ENCODE assay signal across 16 cellular contexts in the genomic region with DNA sequence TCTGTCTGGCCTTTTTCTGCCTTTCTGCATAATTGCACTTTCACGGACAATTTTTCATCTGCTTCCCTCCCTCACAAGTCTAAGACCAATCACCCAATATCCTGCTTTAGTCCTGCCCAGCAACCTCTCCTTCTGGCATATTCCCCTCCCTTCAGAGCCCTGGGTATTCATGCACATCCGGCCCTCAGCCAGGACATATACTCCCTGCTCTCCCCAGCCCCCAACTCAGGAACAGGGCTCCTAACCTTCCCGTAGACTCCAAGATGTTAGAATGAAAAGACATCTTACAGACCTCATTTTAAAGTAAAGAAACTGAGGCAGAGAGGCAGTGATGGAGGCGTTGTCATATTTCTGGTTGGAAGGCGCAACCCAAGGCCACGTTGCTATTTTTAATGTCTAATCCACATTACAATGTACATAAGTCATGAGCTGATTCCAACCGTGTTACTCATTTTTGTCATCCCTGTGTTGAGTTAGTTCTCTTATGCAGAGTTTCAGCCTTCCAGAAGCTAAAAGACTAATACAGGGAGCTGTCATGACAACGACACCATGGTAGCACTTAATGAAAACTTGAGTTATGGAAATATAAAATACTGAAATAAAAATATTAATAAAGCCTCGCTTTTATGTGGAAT.
A peak's percentile ranks its signal among the peaks of the same experiment; 100 is the strongest.
DNase-seq lines count a peak whose midpoint lies in the region; ATAC-seq, FAIRE-seq and TF ChIP-seq lines count a peak whose summit lies in the region.
"Had no signal": no experiment of that assay in that cellular context is flagged by ENCODE, and none has a peak within 500 bp of the region (broad histone marks: within the 10 kb centered on the region; RNA-seq: fewer than 3 reads in every experiment).

No MANE protein-coding gene starts in this region.

- H3K9me3 Mint-ChIP-seq in nephron = peaks cover 3% of the 10 kb centered on the region
- H3K9me3 Mint-ChIP-seq in activated CD4-positive, alpha-beta T cell treated with anti-CD3 and anti-CD28 coated beads for 36 hours (ENCODE audit: low read depth) = no peaks in the 10 kb centered on the region
- H3K9me3 Mint-ChIP-seq: activated T-helper 1 cell treated with anti-CD3 and anti-CD28 coated beads, Interleukin-12 subunit alpha, Interleukin-12 subunit beta, Interleukin-2, Interleukin-4 antibody, amounts not matched to agents 30 ng/mL and 10 ng/mL and 1 ng/mL, durations not matched to agents 14 hours and 24 hours and 36 hours; T-cell had no signal

- TF ChIP-seq CTCF in nephron (IDR thresholded peaks at IDR 0.05; ENCODE audit: unreplicated experiment in 3 of 3) (no peak), right atrium auricular region (IDR thresholded peaks at IDR 0.05) (no peak), pancreas (IDR thresholded peaks at IDR 0.05) (no peak)

- no peaks in the 10 kb centered on the region for H3K36me3 ChIP-seq in MG63
- no peaks in the 10 kb centered on the region for H3K36me3 ChIP-seq in right atrium auricular region
- no peaks in the 10 kb centered on the region for H3K36me3 ChIP-seq in pancreas

- peak overlapping the region; percentile 52 to 77 (median 61) for H3K27ac Mint-ChIP-seq in nephron
- H3K27ac Mint-ChIP-seq in activated CD4-positive, alpha-beta T cell treated with anti-CD3 and anti-CD28 coated beads for 36 hours = no peak overlapping the region
- H3K27ac Mint-ChIP-seq: activated T-helper 1 cell treated with anti-CD3 and anti-CD28 coated beads, Interleukin-12 subunit alpha, Interleukin-12 subunit beta, Interleukin-2, Interleukin-4 antibody, amounts not matched to agents 30 ng/mL and 10 ng/mL and 1 ng/mL, durations not matched to agents 14 hours and 24 hours and 36 hours; T-cell had no signal

- peak; percentile 79 for DNase-seq in AG08395 (ENCODE audit: low spot score)
- peak; percentile 13 for DNase-seq in MG63
- DNase-seq in dedifferentiated amniotic fluid mesenchymal stem cell (ENCODE audit: extremely low spot score) = peak; percentile 79
- no peak for DNase-seq in activated CD4-positive, alpha-beta T cell treated with anti-CD3 and anti-CD28 coated beads for 36 hours
- DNase-seq in right atrium auricular region (ENCODE audit: low spot score) = no peak
- no peak for DNase-seq in pancreas
- DNase-seq: body of pancreas; C1 segment of cervical spinal cord; NCI-H1105; NCI-H2227 treated with DMSO at 0.1 percent for 48 hours; stimulated activated CD4-positive, alpha-beta T cell treated with anti-CD3 and anti-CD28 coated beads, Interleukin-1b, Interleukin-23, amount 100 ng/mL, for 48 hours; T-cell had no signal

- no peak for FAIRE-seq in pancreas (lab: Jason Lieb, UNC)

- no peaks in the 10 kb centered on the region for H3K27me3 ChIP-seq in MG63
- no peaks in the 10 kb centered on the region for H3K27me3 ChIP-seq in right atrium auricular region
- H3K27me3 ChIP-seq in pancreas = no peaks in the 10 kb centered on the region
- H3K27me3 ChIP-seq: body of pancreas had no signal

- CTCF ChIA-PET in activated CD4-positive, alpha-beta T cell treated with anti-CD3 and anti-CD28 coated beads for 36 hours (lab: Charles Lee) = no interaction called here

- H3K27ac ChIP-seq in right atrium auricular region = no peak overlapping the region
- no peak overlapping the region for H3K27ac ChIP-seq in pancreas
- H3K27ac ChIP-seq: body of pancreas had no signal

- 63 to 75% methylated on average over 9 of the region's 9 CpGs for WGBS in pancreas, 2 donors

- H3K4me1 Mint-ChIP-seq in nephron = peaks cover 16% of the 10 kb centered on the region
- H3K4me1 Mint-ChIP-seq in activated CD4-positive, alpha-beta T cell treated with anti-CD3 and anti-CD28 coated beads for 36 hours = no peaks in the 10 kb centered on the region
- H3K4me1 Mint-ChIP-seq: T-cell had no signal

- no peak for ATAC-seq in activated CD4-positive, alpha-beta T cell treated with anti-CD3 and anti-CD28 coated beads for 36 hours
- ATAC-seq in HG03045 (IDR thresholded peaks at IDR 0.05; ENCODE audit: unreplicated experiment) (no peak), pancreas (no peak)
- ATAC-seq: activated CD4-positive, CD25-positive, alpha-beta regulatory T cell treated with anti-CD3 and anti-CD28 coated beads, Interleukin-2, amount 50 U/mL, for 24 hours; body of pancreas; T-cell had no signal

- intact Hi-C loops in activated CD4-positive, alpha-beta T cell treated with anti-CD3 and anti-CD28 coated beads for 36 hours (cut with DNase I, micrococcal nuclease) = no loop called here
- intact Hi-C loops in pancreas (cut with DNase I) = no loop called here

- H3K4me1 ChIP-seq in right atrium auricular region = no peaks in the 10 kb centered on the region
- no peaks in the 10 kb centered on the region for H3K4me1 ChIP-seq in pancreas
- H3K4me1 ChIP-seq: body of pancreas had no signal

- peaks cover 9% of the 10 kb centered on the region for H3K27me3 Mint-ChIP-seq in nephron (ENCODE audit: low read depth)
- H3K27me3 Mint-ChIP-seq in activated CD4-positive, alpha-beta T cell treated with anti-CD3 and anti-CD28 coated beads for 36 hours = no peaks in the 10 kb centered on the region

- peaks cover 2% of the 10 kb centered on the region; the same call in 1 of the 2 replicates for H3K9me3 ChIP-seq in MG63
- no peaks in the 10 kb centered on the region for H3K9me3 ChIP-seq in right atrium auricular region
- no peaks in the 10 kb centered on the region for H3K9me3 ChIP-seq in pancreas
- H3K9me3 ChIP-seq: body of pancreas had no signal

- H3K36me3 Mint-ChIP-seq in nephron (ENCODE audit: low read depth) = no peaks in the 10 kb centered on the region
- no peaks in the 10 kb centered on the region for H3K36me3 Mint-ChIP-seq in activated CD4-positive, alpha-beta T cell treated with anti-CD3 and anti-CD28 coated beads for 36 hours (ENCODE audit: low read depth)
- H3K36me3 Mint-ChIP-seq: T-cell had no signal

- H3K4me3 Mint-ChIP-seq in nephron = no peak overlapping the region
- no peak overlapping the region for H3K4me3 Mint-ChIP-seq in activated CD4-positive, alpha-beta T cell treated with anti-CD3 and anti-CD28 coated beads for 36 hours
- H3K4me3 Mint-ChIP-seq: activated T-helper 1 cell treated with anti-CD3 and anti-CD28 coated beads, Interleukin-12 subunit alpha, Interleukin-12 subunit beta, Interleukin-2, Interleukin-4 antibody, amounts not matched to agents 30 ng/mL and 10 ng/mL and 1 ng/mL, durations not matched to agents 14 hours and 24 hours and 36 hours; T-cell had no signal

- POLR2A ChIA-PET in activated CD4-positive, alpha-beta T cell treated with anti-CD3 and anti-CD28 coated beads for 36 hours (lab: Charles Lee) = no interaction called here

- H3K4me3 ChIP-seq in MG63 (no peak overlapping the region), right atrium auricular region (no peak overlapping the region), pancreas (no peak overlapping the region)
- H3K4me3 ChIP-seq: body of pancreas had no signal

Comparison
In these comparisons a context has a peak if more than half of its experiments do, and no peak if none do; other contexts are left out.
1. DNase-seq: peak in AG08395 (single experiment), MG63 (single experiment) and dedifferentiated amniotic fluid mesenchymal stem cell (single experiment); none in activated CD4-positive, alpha-beta T cell treated with anti-CD3 and anti-CD28 coated beads for 36 hours (single experiment), right atrium auricular region (single experiment) and pancreas (0 of 6).